In the genomic region with DNA sequence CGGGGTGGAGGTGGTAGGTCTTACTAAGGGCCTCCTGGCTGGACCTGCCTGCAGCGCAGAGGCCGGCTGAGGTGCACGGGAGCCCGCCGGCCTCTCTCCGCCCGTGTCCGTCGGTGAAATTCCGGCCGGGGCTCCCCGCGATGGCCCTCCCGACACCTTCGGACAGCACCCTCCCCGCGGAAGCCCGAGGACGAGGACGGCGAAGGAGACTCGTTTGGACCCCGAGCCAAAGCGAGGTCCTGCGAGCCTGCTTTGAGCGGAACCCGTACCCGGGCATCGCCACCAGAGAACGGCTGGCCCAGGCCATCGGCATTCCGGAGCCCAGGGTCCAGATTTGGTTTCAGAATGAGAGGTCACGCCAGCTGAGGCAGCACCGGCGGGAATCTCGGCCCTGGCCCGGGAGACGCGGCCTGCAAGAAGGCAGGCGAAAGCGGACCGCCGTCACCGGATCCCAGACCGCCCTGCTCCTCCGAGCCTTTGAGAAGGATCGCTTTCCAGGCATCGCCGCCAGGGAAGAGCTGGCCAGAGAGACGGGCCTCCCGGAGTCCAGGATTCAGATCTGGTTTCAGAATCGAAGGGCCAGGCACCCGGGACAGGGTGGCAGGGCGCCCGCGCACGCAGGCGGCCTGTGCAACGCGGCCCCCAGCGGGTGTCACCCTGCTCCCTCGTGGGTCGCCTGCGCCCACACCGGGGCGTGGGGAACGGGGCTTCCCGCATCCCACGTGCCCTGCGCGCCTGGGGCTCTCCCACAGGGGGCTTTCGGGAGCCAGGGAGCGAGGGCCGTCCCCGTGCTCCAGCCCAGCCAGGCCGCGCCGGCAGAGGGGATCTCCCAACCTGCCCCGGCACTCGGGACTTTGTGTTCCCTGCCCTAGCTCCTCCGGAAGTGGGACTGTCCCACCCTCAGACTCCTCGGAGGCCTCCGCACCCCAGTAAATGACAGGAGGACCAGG, we compare ENCODE assay signal across 8 cellular contexts. TPM values are rescaled to one million over a fixed set of nuclear protein-coding genes. Genes with fewer than 3 reads are reported as not detected.
DNase-seq lines count a peak whose midpoint lies in the region; ATAC-seq and TF ChIP-seq lines count a peak whose summit lies in the region.
"Not testable (repeated sequence)": the region's sequence is repeated elsewhere in the genome, so short reads cannot be mapped to it uniquely, and the experiment has no call there.

No MANE protein-coding gene starts in this region.

- H3K4me2 ChIP-seq in neural cell (ENCODE audit: low read length): not testable (repeated sequence)

- peak overlapping the region; percentile 52 for H3K27ac ChIP-seq in AG04450 (ENCODE audit: low read depth, low read length)
- H3K27ac ChIP-seq in Panc1 (ENCODE audit: low read length); right atrium auricular region; neural cell (ENCODE audit: low read length): not testable (repeated sequence)

- H3K4me3 Mint-ChIP-seq in central memory CD8-positive, alpha-beta T cell: not testable (repeated sequence)

- not testable (repeated sequence) for BruUV-seq in Panc1 (replicated peaks; lab: Mats Ljungman, UMichigan)

- H3K36me3 ChIP-seq in Panc1 (ENCODE audit: control insufficient read depth, insufficient read depth, low read length); right atrium auricular region; neural cell (ENCODE audit: insufficient read depth, low read length): not testable (repeated sequence)

- not testable (repeated sequence) for H2AFZ ChIP-seq in neural cell (ENCODE audit: low read depth, low read length)

- not testable (repeated sequence) for H3K36me3 Mint-ChIP-seq in central memory CD8-positive, alpha-beta T cell (ENCODE audit: insufficient read depth)

- H3K4me3 ChIP-seq in AG04450 (ENCODE audit: low read depth, low read length) (peak overlapping the region; percentile 68), right atrium auricular region (peak overlapping the region; percentile 0 to 47), neural cell (ENCODE audit: low read length) (peak overlapping the region; percentile 48)
- not testable (repeated sequence) for H3K4me3 ChIP-seq in Panc1 (ENCODE audit: low read depth in 2 of 2, low read length in 2 of 2)

- not testable (repeated sequence) for H3K79me2 ChIP-seq in neural cell (replicated peaks; ENCODE audit: insufficient read depth, low read length)

- not testable (repeated sequence) for TF ChIP-seq CTCF in AG04450 (IDR thresholded peaks at IDR 0.05; ENCODE audit: low read depth, low read length); Panc1 (IDR thresholded peaks at IDR 0.05); right atrium auricular region (IDR thresholded peaks at IDR 0.05); neural cell (IDR thresholded peaks at IDR 0.05; ENCODE audit: poor library complexity, severe bottlenecking)

- H3K27me3 Mint-ChIP-seq in central memory CD8-positive, alpha-beta T cell: peaks cover 58% of the 10 kb centered on the region

- POLR2A ChIA-PET in AG04450 (lab: Yijun Ruan, JAX): interaction anchor here (1.2 kb wide), 1 partner anchor 10 kb away, joined by 3 read pairs; no protein-coding TSS in a partner anchor
- POLR2A ChIA-PET in Panc1 (lab: Charles Lee): not testable (repeated sequence)

- H3F3A ChIP-seq in neural cell (ENCODE audit: insufficient read depth, low read length, poor library complexity, severe bottlenecking): not testable (repeated sequence)

- H3K9ac ChIP-seq in neural cell (ENCODE audit: low read length): not testable (repeated sequence)

- intact Hi-C loops in Panc1 (cut with micrococcal nuclease; ENCODE audit: unreplicated experiment): not testable (repeated sequence)

- peaks cover 18% of the 10 kb centered on the region for H3K9me3 Mint-ChIP-seq in central memory CD8-positive, alpha-beta T cell

- in situ Hi-C loops in Panc1 (cut with HindIII; ENCODE audit: low pct_unique_long_range_greater_than_20kb, low sequenced_read_pairs): not testable (repeated sequence)

- H3K27ac Mint-ChIP-seq in central memory CD8-positive, alpha-beta T cell (ENCODE audit: low read depth): not testable (repeated sequence)

- TF ChIP-seq RAD21 in neural cell (conservative IDR thresholded peaks at IDR 0.05): not testable (repeated sequence)

- not testable (repeated sequence) for H3K27me3 ChIP-seq in AG04450 (ENCODE audit: control insufficient read depth, insufficient read depth, low read length); Panc1 (ENCODE audit: control insufficient read depth, insufficient read depth, low read length)
- H3K27me3 ChIP-seq in right atrium auricular region (peaks cover 12 to 17% of the 10 kb centered on the region in 2 donors), neural cell (ENCODE audit: insufficient read depth, low read depth, low read length) (peaks cover 70% of the 10 kb centered on the region)

- CTCF ChIA-PET in AG04450 (lab: Charles Lee); Panc1 (lab: Charles Lee): not testable (repeated sequence)

- ATAC-seq in GM21737 (IDR thresholded peaks at IDR 0.05; ENCODE audit: unreplicated experiment) (peak; percentile 55), Panc1 (peak; percentile 88)
- ATAC-seq in central memory CD8-positive, alpha-beta T cell (replicated peaks; ENCODE audit: extremely low read depth, poor library complexity, severe bottlenecking): peak; percentile 56

- not testable (repeated sequence) for H4K20me1 ChIP-seq in neural cell (ENCODE audit: insufficient read depth)

- H3K9me2 ChIP-seq in neural cell (ENCODE audit: insufficient read depth, low read length): not testable (repeated sequence)

- not testable (repeated sequence) for TF ChIP-seq EP300 in neural cell (conservative IDR thresholded peaks at IDR 0.05; ENCODE audit: poor library complexity, severe bottlenecking)

- not testable (repeated sequence) for H3K4me1 Mint-ChIP-seq in central memory CD8-positive, alpha-beta T cell

- H3K9me3 ChIP-seq in AG04450 (ENCODE audit: control insufficient read depth, insufficient read depth, low read length) (peaks cover 33% of the 10 kb centered on the region), right atrium auricular region (peaks cover 0 to 11% of the 10 kb centered on the region in 2 donors)
- H3K9me3 ChIP-seq in Panc1 (ENCODE audit: control insufficient read depth, insufficient read depth, low read depth, low read length); neural cell (ENCODE audit: low read length): not testable (repeated sequence)

- not testable (repeated sequence) for DNase-seq in AG04450 (ENCODE audit: low read depth, low spot score); Panc1 (ENCODE audit: low read depth, low spot score)
- DNase-seq in activated T-cell treated with anti-CD3 and anti-CD28 coated beads for 1 hour (ENCODE audit: low read depth) (peak; percentile 32), right atrium auricular region (ENCODE audit: low spot score) (peak; percentile 95)
- peak; percentile 47 to 64 for DNase-seq in central memory CD8-positive, alpha-beta T cell (ENCODE audit: low spot score in 2 of 2)
- peak; percentile 16 to 43 (median 38) for DNase-seq in stimulated activated CD4-positive, alpha-beta T cell treated with anti-CD3 and anti-CD28 coated beads, TNF-alpha, amount 100 ng/mL, for 24 hours (ENCODE audit: low read depth in 3 of 3)

- not testable (repeated sequence) for H3K4me1 ChIP-seq in Panc1 (ENCODE audit: control insufficient read depth, insufficient read depth, low read length)
- peaks cover 0 to 30% of the 10 kb centered on the region in 2 donors for H3K4me1 ChIP-seq in right atrium auricular region

TF ChIP-seq in neural cell, 6 proteins besides CTCF, POLR2A, EP300 and RAD21:
- TF ChIP-seq EZH2 (IDR thresholded peaks at IDR 0.05; ENCODE audit: borderline replicate concordance, insufficient read depth, low read length, poor library complexity, severe bottlenecking): peak; percentile 74

RNA-seq across cellular contexts. Expression of gene FRG2C, which starts 4.9 kb away (rescaled TPM):
- polyA plus RNA-seq in AG04450 (2011; rRNA removed): not detected in 2 replicates
- polyA minus RNA-seq in AG04450 (2011; rRNA and poly(A)+ RNA removed): not detected in 2 replicates
- not detected for total RNA-seq in Panc1 (2021; ENCODE audit: unreplicated experiment)
- polyA plus RNA-seq in Panc1 (2012; ENCODE audit: insufficient read length): not detected
- total RNA-seq in right atrium auricular region: not detected
- not detected in 2 replicates for polyA plus RNA-seq in neural cell
- polyA minus RNA-seq in neural cell: not detected in 2 replicates
